26 cellular contexts compared by ENCODE assay signal in the genomic region with DNA sequence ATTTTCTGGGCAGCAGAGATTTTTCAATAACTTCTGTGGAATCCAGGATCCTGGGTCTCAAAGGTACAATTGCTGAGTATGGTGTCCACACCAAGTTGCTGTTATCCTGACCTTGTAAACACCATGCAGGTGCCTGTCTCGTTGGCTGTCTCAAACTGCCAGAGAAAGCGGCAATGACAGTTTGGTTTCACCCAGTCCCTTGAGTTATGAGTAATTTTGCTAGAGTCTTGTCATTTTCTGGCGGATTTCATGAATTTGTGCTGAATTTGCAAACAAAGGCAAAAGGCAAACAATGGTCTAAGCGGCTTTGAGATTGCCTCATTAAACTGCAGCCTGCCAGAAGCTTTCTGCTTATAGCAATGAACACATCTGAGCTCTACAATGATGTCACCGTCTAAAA.
"Had no signal": no experiment of that assay in that cellular context is flagged by ENCODE, and none has a peak within 500 bp of the region (broad histone marks: within the 10 kb centered on the region; RNA-seq: fewer than 3 reads in every experiment).

No MANE protein-coding gene starts in this region.

- H2AFZ ChIP-seq: PC-9 had no signal

- H3K36me3 ChIP-seq: Peyer's patch, SJSA1 had no signal

- H3K4me2 ChIP-seq: PC-9, SK-N-SH had no signal

- H3K27ac ChIP-seq: PC-9, Peyer's patch, SJSA1 had no signal

- DNase-seq: IMR-90; Kasumi-1; KG1; NCI-H1048; NCI-H1105; NCI-H1417; NCI-H1436 treated with DMSO at 0.1 percent for 48 hours; NCI-H1694; NCI-H1930; NCI-H2081; NCI-H2107; NCI-H226; NCI-H446; NCI-H510A; NCI-H524 treated with DMSO at 0.1 percent for 48 hours; NCI-H69; NK-92 treated with Interleukin-12 subunit alpha and Interleukin-12 subunit beta, amount 100 ng/mL, for 24 hours; OCI-M1; PC-9; Peyer's patch; Right ventricle myocardium superior; SIG-M5; SK-N-SH; SW 1271; T-cell had no signal

- H3K27me3 ChIP-seq: Peyer's patch, SJSA1 had no signal

- H3K4me3 ChIP-seq: PC-9, Peyer's patch, SJSA1 had no signal

- H3K9ac ChIP-seq: SK-N-SH had no signal

- H3K9me2 ChIP-seq: SK-N-SH had no signal

- H3K4me1 ChIP-seq: Peyer's patch, SJSA1 had no signal

- H3K9me3 ChIP-seq: Peyer's patch, SK-N-SH had no signal
